ENCODE assay signal across 19 cellular contexts in the genomic region with DNA sequence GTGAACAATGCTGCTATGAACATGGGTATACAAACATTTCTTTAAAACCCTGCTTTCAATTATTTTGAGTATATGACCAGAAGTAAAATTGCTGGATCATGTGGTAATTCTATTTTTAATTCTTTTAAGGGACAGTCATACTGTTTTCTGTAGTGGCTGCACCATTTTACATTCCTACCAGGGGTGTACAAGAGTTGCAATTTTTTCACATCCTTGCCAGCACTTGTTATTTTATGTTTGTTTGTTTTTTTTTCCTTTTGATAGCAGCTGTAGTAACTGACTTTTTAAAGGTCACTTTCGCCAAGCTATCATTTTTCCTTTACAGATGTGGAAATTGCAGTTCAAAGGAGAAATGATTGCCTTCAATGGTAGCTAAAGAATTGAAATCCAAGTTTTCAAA.
"Had no signal": no experiment of that assay in that cellular context is flagged by ENCODE, and none has a peak within 500 bp of the region (broad histone marks: within the 10 kb centered on the region; RNA-seq: fewer than 3 reads in every experiment).

No MANE protein-coding gene starts in this region.

- H3K4me3 Mint-ChIP-seq: activated CD4-positive, alpha-beta T cell treated with anti-CD3 and anti-CD28 coated beads, Interleukin-2, amount 10 ng/mL, durations not matched to agents 7 days and 5 days; activated naive CD8-positive, alpha-beta T cell treated with anti-CD3 and anti-CD28 coated beads for 36 hours; activated T-helper 1 cell treated with anti-CD3 and anti-CD28 coated beads, Interleukin-12 subunit alpha, Interleukin-12 subunit beta, Interleukin-2, Interleukin-4 antibody, amounts not matched to agents 30 ng/mL and 10 ng/mL and 1 ng/mL, durations not matched to agents 14 hours and 24 hours and 36 hours; dendritic cell treated with granulocyte-macrophage colony-stimulating factor and Interleukin-4, amounts not matched to agents 40 ng/mL and 50 ng/mL, for 4 days; effector memory CD8-positive, alpha-beta T cell; naive thymus-derived CD4-positive, alpha-beta T cell had no signal

- H3K9me3 Mint-ChIP-seq: activated CD4-positive, alpha-beta T cell treated with anti-CD3 and anti-CD28 coated beads, Interleukin-2, amount 10 ng/mL, durations not matched to agents 7 days and 5 days; activated naive CD8-positive, alpha-beta T cell treated with anti-CD3 and anti-CD28 coated beads for 36 hours; activated T-helper 1 cell treated with anti-CD3 and anti-CD28 coated beads, Interleukin-12 subunit alpha, Interleukin-12 subunit beta, Interleukin-2, Interleukin-4 antibody, amounts not matched to agents 30 ng/mL and 10 ng/mL and 1 ng/mL, durations not matched to agents 14 hours and 24 hours and 36 hours; dendritic cell treated with granulocyte-macrophage colony-stimulating factor and Interleukin-4, amounts not matched to agents 40 ng/mL and 50 ng/mL, for 4 days; effector memory CD8-positive, alpha-beta T cell had no signal

- H3K36me3 ChIP-seq: lower lobe of right lung, tibial nerve, vagina had no signal

- H3K27me3 Mint-ChIP-seq: dendritic cell treated with granulocyte-macrophage colony-stimulating factor and Interleukin-4, amounts not matched to agents 40 ng/mL and 50 ng/mL, for 4 days had no signal

- H3K4me1 ChIP-seq: lower lobe of right lung, parathyroid adenoma, tibial nerve, vagina had no signal

- ATAC-seq: effector memory CD8-positive, alpha-beta T cell; lower lobe of right lung; naive thymus-derived CD4-positive, alpha-beta T cell had no signal

- H3K36me3 Mint-ChIP-seq: activated naive CD8-positive, alpha-beta T cell treated with anti-CD3 and anti-CD28 coated beads for 36 hours; naive thymus-derived CD4-positive, alpha-beta T cell had no signal

- H3K27ac Mint-ChIP-seq: activated CD4-positive, alpha-beta T cell treated with anti-CD3 and anti-CD28 coated beads, Interleukin-2, amount 10 ng/mL, durations not matched to agents 7 days and 5 days; activated naive CD8-positive, alpha-beta T cell treated with anti-CD3 and anti-CD28 coated beads for 36 hours; activated T-helper 1 cell treated with anti-CD3 and anti-CD28 coated beads, Interleukin-12 subunit alpha, Interleukin-12 subunit beta, Interleukin-2, Interleukin-4 antibody, amounts not matched to agents 30 ng/mL and 10 ng/mL and 1 ng/mL, durations not matched to agents 14 hours and 24 hours and 36 hours; dendritic cell treated with granulocyte-macrophage colony-stimulating factor and Interleukin-4, amounts not matched to agents 40 ng/mL and 50 ng/mL, for 4 days; effector memory CD8-positive, alpha-beta T cell; naive thymus-derived CD4-positive, alpha-beta T cell had no signal

- H3K27ac ChIP-seq: lower lobe of right lung, parathyroid adenoma, tibial nerve, vagina had no signal

- H3K4me1 Mint-ChIP-seq: activated CD4-positive, alpha-beta T cell treated with anti-CD3 and anti-CD28 coated beads, Interleukin-2, amount 10 ng/mL, durations not matched to agents 7 days and 5 days; activated naive CD8-positive, alpha-beta T cell treated with anti-CD3 and anti-CD28 coated beads for 36 hours; naive thymus-derived CD4-positive, alpha-beta T cell had no signal

- H3K9me3 ChIP-seq: lower lobe of right lung, tibial nerve, vagina had no signal

- DNase-seq: activated CD4-positive, alpha-beta T cell treated with anti-CD3 and anti-CD28 coated beads, Interleukin-2, amount 10 ng/mL, durations not matched to agents 7 days and 5 days; activated CD4-positive, CD25-positive, alpha-beta regulatory T cell; activated CD8-positive, alpha-beta memory T cell treated with anti-CD3 and anti-CD28 coated beads, Interleukin-2, amount 50 U/mL, for 48 hours; activated naive CD8-positive, alpha-beta T cell treated with anti-CD3 and anti-CD28 coated beads for 36 hours; anterior cingulate cortex; effector memory CD8-positive, alpha-beta T cell; head of caudate nucleus; lower lobe of right lung; naive thymus-derived CD4-positive, alpha-beta T cell; stimulated activated CD4-positive, alpha-beta T cell treated with anti-CD3 and anti-CD28 coated beads, Interleukin-4, amount 100 ng/mL, for 4 hours; stimulated activated CD8-positive, alpha-beta memory T cell treated with anti-CD3 and anti-CD28 coated beads, Interleukin-4, amount 100 ng/mL, for 48 hours; stimulated activated naive CD4-positive, alpha-beta T cell treated with Interleukin-2 at 50 U/mL for 16 hours; substantia nigra had no signal

- H3K27me3 ChIP-seq: tibial nerve, vagina had no signal

- H3K4me3 ChIP-seq: lower lobe of right lung, skin epidermis, tibial nerve, vagina had no signal
